8 cellular contexts compared by ENCODE assay signal in genomic region chr7:149742075-149742701, GRCh38.
DNase-seq lines count a peak whose midpoint lies in the region; ATAC-seq and TF ChIP-seq lines count a peak whose summit lies in the region.

No MANE protein-coding gene starts in this region.

- peak; percentile 96 for TF ChIP-seq CTCF in astrocyte of the cerebellum (IDR thresholded peaks at IDR 0.05; ENCODE audit: low read depth, low read length, missing control alignments)
- TF ChIP-seq CTCF in retinal pigment epithelial cell (conservative IDR thresholded peaks at IDR 0.05; ENCODE audit: low read depth, low read length), result peak; percentile 97

- in situ Hi-C loops in astrocyte of the cerebellum (cut with HindIII; ENCODE audit: low sequenced_read_pairs), result no loop called here

- peak overlapping the region; percentile 28 for H3K4me3 ChIP-seq in astrocyte of the cerebellum (ENCODE audit: low read depth, low read length)
- peak overlapping the region; percentile 43 for H3K4me3 ChIP-seq in retinal pigment epithelial cell (ENCODE audit: low read length)

- DNase-seq in DMS53 treated with DMSO at 0.1 percent for 48 hours (lab: John Stamatoyannopoulos, UW; ENCODE audit: unreplicated experiment) (peak; percentile 70), HCEC 1CT (peak; percentile 43), NCI-H1105 (lab: John Stamatoyannopoulos, UW) (peak; percentile 77), T-helper 2 cell (peak in 4 of 5 experiments; percentile 24 to 49 (median 32)), astrocyte of the cerebellum (ENCODE audit: low read depth) (peak; percentile 5), hippocampal formation (lab: John Stamatoyannopoulos, UW) (peak; percentile 48 to 77), retinal pigment epithelial cell (ENCODE audit: low read depth) (no peak)

- ATAC-seq in GM19328 (IDR thresholded peaks at IDR 0.05; ENCODE audit: unreplicated experiment), result no peak
